In genomic region chr7:150845471-150845870, GRCh38 we compare ENCODE assay signal across 1 cellular context.
TF ChIP-seq lines count a peak whose summit lies in the region.

No MANE protein-coding gene starts in this region.

TF ChIP-seq in HepG2, 621 proteins besides CTCF, POLR2A, EP300 and RAD21:
- TF ChIP-seq FOXA1 (IDR thresholded peaks at IDR 0.05) (no peak), FOXA1 (CRISPR knock-in tag; IDR thresholded peaks at IDR 0.05) (no peak), NFRKB (IDR thresholded peaks at IDR 0.05) (no peak), ZNF703 (CRISPR knock-in tag; IDR thresholded peaks at IDR 0.05; ENCODE audit: borderline replicate concordance) (no peak), ZNF891 (CRISPR knock-in tag; IDR thresholded peaks at IDR 0.05) (no peak), ZNF772 (CRISPR knock-in tag; IDR thresholded peaks at IDR 0.05) (no peak), ZMAT3 (CRISPR knock-in tag; conservative IDR thresholded peaks at IDR 0.05) (no peak), ZNF296 (CRISPR knock-in tag; conservative IDR thresholded peaks at IDR 0.05) (no peak), ZNF672 (CRISPR knock-in tag; IDR thresholded peaks at IDR 0.05) (no peak), THAP11 (CRISPR knock-in tag; IDR thresholded peaks at IDR 0.05) (no peak)
- TF ChIP-seq, protein P1, sequence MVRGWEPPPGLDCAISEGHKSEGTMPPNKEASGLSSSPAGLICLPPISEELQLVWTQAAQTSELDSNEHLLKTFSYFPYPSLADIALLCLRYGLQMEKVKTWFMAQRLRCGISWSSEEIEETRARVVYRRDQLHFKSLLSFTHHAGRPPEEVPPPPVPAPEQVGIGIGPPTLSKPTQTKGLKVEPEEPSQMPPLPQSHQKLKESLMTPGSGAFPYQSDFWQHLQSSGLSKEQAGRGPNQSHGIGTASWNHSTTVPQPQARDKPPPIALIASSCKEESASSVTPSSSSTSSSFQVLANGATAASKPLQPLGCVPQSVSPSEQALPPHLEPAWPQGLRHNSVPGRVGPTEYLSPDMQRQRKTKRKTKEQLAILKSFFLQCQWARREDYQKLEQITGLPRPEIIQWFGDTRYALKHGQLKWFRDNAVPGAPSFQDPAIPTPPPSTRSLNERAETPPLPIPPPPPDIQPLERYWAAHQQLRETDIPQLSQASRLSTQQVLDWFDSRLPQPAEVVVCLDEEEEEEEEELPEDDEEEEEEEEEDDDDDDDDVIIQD (CRISPR knock-in tag; IDR thresholded peaks at IDR 0.05; ENCODE audit: low read depth), result no peak
